ENCODE assay signal across 18 cellular contexts in the genomic region with DNA sequence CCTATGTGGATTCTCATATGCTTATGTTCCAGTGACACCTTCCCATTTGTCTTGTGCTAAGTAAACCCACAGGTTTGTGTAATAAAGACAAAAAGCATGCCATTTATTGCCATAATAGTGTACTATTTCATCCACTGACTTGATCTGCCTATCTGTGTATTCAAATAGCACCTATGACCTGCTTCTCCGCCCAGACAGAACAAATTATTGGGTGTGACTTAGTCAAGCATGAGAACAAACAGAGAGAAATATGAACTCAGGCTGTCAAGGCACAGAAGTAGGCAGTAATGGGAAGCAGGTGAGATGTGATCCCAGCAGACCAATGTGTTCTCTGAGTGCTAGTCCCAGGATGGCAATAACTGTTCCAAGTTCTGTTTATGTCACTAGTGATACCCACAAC. TPM values are rescaled to one million over a fixed set of nuclear protein-coding genes. Genes with fewer than 3 reads are reported as not detected.
DNase-seq lines count a peak whose midpoint lies in the region; ATAC-seq and TF ChIP-seq lines count a peak whose summit lies in the region.
"Had no signal": no experiment of that assay in that cellular context is flagged by ENCODE, and none has a peak within 500 bp of the region (broad histone marks: within the 10 kb centered on the region; RNA-seq: fewer than 3 reads in every experiment).

No MANE protein-coding gene starts in this region.

- H3K27me3 ChIP-seq in left lung: no peaks in the 10 kb centered on the region
- H3K27me3 ChIP-seq: right atrium auricular region, suprapubic skin had no signal

- TF ChIP-seq CTCF in left lung (IDR thresholded peaks at IDR 0.05): no peak

- POLR2A ChIA-PET in activated CD8-positive, alpha-beta T cell treated with anti-CD3 and anti-CD28 coated beads, Interleukin-2, amount 10 ng/mL, durations not matched to agents 7 days and 5 days (lab: Charles Lee): no interaction called here

- intact Hi-C loops in left lung (cut with DNase I): no loop called here

- H3K4me1 Mint-ChIP-seq in activated CD8-positive, alpha-beta T cell treated with anti-CD3 and anti-CD28 coated beads, Interleukin-2, amount 10 ng/mL, durations not matched to agents 7 days and 5 days (ENCODE audit: low read depth): peaks cover 2% of the 10 kb centered on the region
- H3K4me1 Mint-ChIP-seq in natural killer cell treated with Interleukin-12 subunit alpha and Interleukin-12 subunit beta and Interleukin-15 and Interleukin-18, amount 100 ng/mL, for 72 hours (ENCODE audit: low read depth in 2 of 2): peaks cover 0 to 5% of the 10 kb centered on the region in 2 donors
- H3K4me1 Mint-ChIP-seq: central memory CD8-positive, alpha-beta T cell had no signal

- no peaks in the 10 kb centered on the region for H3K9me3 ChIP-seq in left lung
- H3K9me3 ChIP-seq: right atrium auricular region, suprapubic skin had no signal

- H3K27ac ChIP-seq in left lung: no peak overlapping the region
- H3K27ac ChIP-seq: right atrium auricular region, suprapubic skin had no signal

- H3K36me3 Mint-ChIP-seq in activated CD8-positive, alpha-beta T cell treated with anti-CD3 and anti-CD28 coated beads, Interleukin-2, amount 10 ng/mL, durations not matched to agents 7 days and 5 days (ENCODE audit: low read depth): peaks cover 22% of the 10 kb centered on the region
- H3K36me3 Mint-ChIP-seq in natural killer cell treated with Interleukin-12 subunit alpha and Interleukin-12 subunit beta and Interleukin-15 and Interleukin-18, amount 100 ng/mL, for 72 hours: no peaks in the 10 kb centered on the region

- ATAC-seq in left lung (peak; percentile 96), GM19035 (IDR thresholded peaks at IDR 0.05; ENCODE audit: unreplicated experiment) (no peak)
- no peak for ATAC-seq in activated CD8-positive, alpha-beta T cell treated with anti-CD3 and anti-CD28 coated beads, Interleukin-2, amount 10 ng/mL, durations not matched to agents 7 days and 5 days
- no peak for ATAC-seq in natural killer cell treated with Interleukin-12 subunit alpha and Interleukin-12 subunit beta and Interleukin-15 and Interleukin-18, amount 100 ng/mL, for 72 hours

- H3K9me3 Mint-ChIP-seq in activated CD8-positive, alpha-beta T cell treated with anti-CD3 and anti-CD28 coated beads, Interleukin-2, amount 10 ng/mL, durations not matched to agents 7 days and 5 days (ENCODE audit: insufficient read depth): no peaks in the 10 kb centered on the region
- no peaks in the 10 kb centered on the region for H3K9me3 Mint-ChIP-seq in natural killer cell treated with Interleukin-12 subunit alpha and Interleukin-12 subunit beta and Interleukin-15 and Interleukin-18, amount 100 ng/mL, for 72 hours
- H3K9me3 Mint-ChIP-seq: central memory CD8-positive, alpha-beta T cell; neural crest cell had no signal

- H3K27me3 Mint-ChIP-seq in activated CD8-positive, alpha-beta T cell treated with anti-CD3 and anti-CD28 coated beads, Interleukin-2, amount 10 ng/mL, durations not matched to agents 7 days and 5 days (ENCODE audit: low read depth): no peaks in the 10 kb centered on the region
- no peaks in the 10 kb centered on the region for H3K27me3 Mint-ChIP-seq in natural killer cell treated with Interleukin-12 subunit alpha and Interleukin-12 subunit beta and Interleukin-15 and Interleukin-18, amount 100 ng/mL, for 72 hours
- H3K27me3 Mint-ChIP-seq: central memory CD8-positive, alpha-beta T cell had no signal

- no peak overlapping the region for H3K4me3 Mint-ChIP-seq in activated CD8-positive, alpha-beta T cell treated with anti-CD3 and anti-CD28 coated beads, Interleukin-2, amount 10 ng/mL, durations not matched to agents 7 days and 5 days
- H3K4me3 Mint-ChIP-seq in natural killer cell treated with Interleukin-12 subunit alpha and Interleukin-12 subunit beta and Interleukin-15 and Interleukin-18, amount 100 ng/mL, for 72 hours: no peak overlapping the region
- H3K4me3 Mint-ChIP-seq: central memory CD8-positive, alpha-beta T cell; endodermal cell; neural crest cell had no signal

- H3K36me3 ChIP-seq in left lung: peaks cover 0 to 5% of the 10 kb centered on the region in 2 donors
- H3K36me3 ChIP-seq: right atrium auricular region had no signal

- no peak overlapping the region for H3K4me3 ChIP-seq in left lung
- H3K4me3 ChIP-seq: right atrium auricular region, suprapubic skin had no signal

- no peaks in the 10 kb centered on the region for H3K4me1 ChIP-seq in left lung
- H3K4me1 ChIP-seq: right atrium auricular region, suprapubic skin had no signal

- peak; percentile 55 for DNase-seq in DMS53 treated with DMSO at 0.1 percent for 48 hours (lab: John Stamatoyannopoulos, UW; ENCODE audit: unreplicated experiment)
- peak; percentile 62 for DNase-seq in NCI-H2029 (lab: John Stamatoyannopoulos, UW)
- DNase-seq in NCI-H774 (lab: John Stamatoyannopoulos, UW): peak; percentile 24
- no peak for DNase-seq in left lung
- DNase-seq in activated T-cell treated with anti-CD3 and anti-CD28 coated beads, Interleukin-2, amount 50 U/mL, for 1 hour: no peak
- no peak for DNase-seq in activated CD8-positive, alpha-beta T cell treated with anti-CD3 and anti-CD28 coated beads, Interleukin-2, amount 10 ng/mL, durations not matched to agents 7 days and 5 days
- DNase-seq in natural killer cell treated with Interleukin-12 subunit alpha and Interleukin-12 subunit beta and Interleukin-15 and Interleukin-18, amount 100 ng/mL, for 72 hours (ENCODE audit: low spot score): no peak
- DNase-seq: activated CD4-positive, alpha-beta T cell treated with anti-CD3 and anti-CD28 coated beads, Interleukin-2, amount 50 U/mL, for 48 hours; endodermal cell; HCEC 1CT; NCI-H1930; OCI-M1; stimulated activated CD4-positive, alpha-beta T cell treated with anti-CD3 and anti-CD28 coated beads, Interleukin-1b, Interleukin-23, amount 100 ng/mL, for 48 hours had no signal

- CTCF ChIA-PET in activated CD8-positive, alpha-beta T cell treated with anti-CD3 and anti-CD28 coated beads, Interleukin-2, amount 10 ng/mL, durations not matched to agents 7 days and 5 days (lab: Charles Lee): no interaction called here

- no peak overlapping the region for H3K27ac Mint-ChIP-seq in activated CD8-positive, alpha-beta T cell treated with anti-CD3 and anti-CD28 coated beads, Interleukin-2, amount 10 ng/mL, durations not matched to agents 7 days and 5 days
- H3K27ac Mint-ChIP-seq in natural killer cell treated with Interleukin-12 subunit alpha and Interleukin-12 subunit beta and Interleukin-15 and Interleukin-18, amount 100 ng/mL, for 72 hours: peak overlapping the region in 1 of 2 donors; percentile 12
- H3K27ac Mint-ChIP-seq: endodermal cell had no signal

RNA-seq across cellular contexts. Expression of a gene that starts 25.4 kb away (rescaled TPM):
- total RNA-seq in left lung: 10 to 100 TPM in 1 of 2 donors, 1 to 10 TPM in 1; 8.8 to 43.0 TPM
- total RNA-seq in activated CD8-positive, alpha-beta T cell treated with anti-CD3 and anti-CD28 coated beads, Interleukin-2, amount 10 ng/mL, durations not matched to agents 7 days and 5 days: 10 to 100 TPM; 17.4 to 18.7 TPM
- 10 to 100 TPM; 20.2 to 26.5 TPM for total RNA-seq in natural killer cell treated with Interleukin-12 subunit alpha and Interleukin-12 subunit beta and Interleukin-15 and Interleukin-18, amount 100 ng/mL, for 72 hours

Comparison
In these comparisons a context has a peak if more than half of its experiments do, and no peak if none do; other contexts are left out.
1. DNase-seq: peak in DMS53 treated with DMSO at 0.1 percent for 48 hours (single experiment), NCI-H2029 (single experiment) and NCI-H774 (single experiment); none in left lung (0 of 2), activated T-cell treated with anti-CD3 and anti-CD28 coated beads, Interleukin-2, amount 50 U/mL, for 1 hour (single experiment), activated CD8-positive, alpha-beta T cell treated with anti-CD3 and anti-CD28 coated beads, Interleukin-2, amount 10 ng/mL, durations not matched to agents 7 days and 5 days (single experiment) and natural killer cell treated with Interleukin-12 subunit alpha and Interleukin-12 subunit beta and Interleukin-15 and Interleukin-18, amount 100 ng/mL, for 72 hours (single experiment).